8 cellular contexts compared by ENCODE assay signal in genomic region chr19:15264061-15264932, GRCh38. TPM values are rescaled to one million over a fixed set of nuclear protein-coding genes. Genes with fewer than 3 reads are reported as not detected.
DNase-seq lines count a peak whose midpoint lies in the region; ATAC-seq lines count a peak whose summit lies in the region.

No MANE protein-coding gene starts in this region.

- ATAC-seq in effector memory CD8-positive, alpha-beta T cell (replicated peaks), result peak; percentile 66
- no peak for ATAC-seq in HG03565 (IDR thresholded peaks at IDR 0.05; ENCODE audit: unreplicated experiment)

- DNase-seq in NCI-H146 (lab: John Stamatoyannopoulos, UW) (peak; percentile 35), NCI-H146 treated with DMSO at 0.1 percent for 48 hours (lab: John Stamatoyannopoulos, UW; ENCODE audit: unreplicated experiment) (no peak), NCI-H226 (peak; percentile 15), mesenteric fat pad (ENCODE audit: low spot score) (peak; percentile 93)
- peak; percentile 40 to 48 for DNase-seq in activated CD8-positive, alpha-beta memory T cell treated with anti-CD3 and anti-CD28 coated beads for 1 hour (ENCODE audit: extremely low read depth in 1 of 2, low read depth in 1 of 2)
- peak; percentile 64 to 69 (median 64) for DNase-seq in effector memory CD8-positive, alpha-beta T cell
- DNase-seq in stimulated activated CD8-positive, alpha-beta memory T cell treated with anti-CD3 and anti-CD28 coated beads, Interleukin-15, amount 100 ng/mL, for 4 hours (ENCODE audit: low read depth in 2 of 2), result peak; percentile 21 to 26

- peaks cover 79% of the 10 kb centered on the region for H3K36me3 Mint-ChIP-seq in effector memory CD8-positive, alpha-beta T cell (ENCODE audit: insufficient read depth)

- no peaks in the 10 kb centered on the region for H3K27me3 Mint-ChIP-seq in effector memory CD8-positive, alpha-beta T cell

- H3K4me3 Mint-ChIP-seq in effector memory CD8-positive, alpha-beta T cell, result no peak overlapping the region

- peak overlapping the region in 1 of 2 donors; percentile 35 for H3K27ac Mint-ChIP-seq in effector memory CD8-positive, alpha-beta T cell

- H3K4me1 Mint-ChIP-seq in effector memory CD8-positive, alpha-beta T cell (ENCODE audit: low read depth in 2 of 2), result peaks cover 19% of the 10 kb centered on the region in 2 donors

- no peaks in the 10 kb centered on the region for H3K9me3 Mint-ChIP-seq in effector memory CD8-positive, alpha-beta T cell

RNA-seq across cellular contexts. Expression of gene EPHX3, which starts 32.0 kb away (rescaled TPM):
- 0.35 TPM for total RNA-seq in mesenteric fat pad
